ENCODE assay signal across 14 cellular contexts in the genomic region with DNA sequence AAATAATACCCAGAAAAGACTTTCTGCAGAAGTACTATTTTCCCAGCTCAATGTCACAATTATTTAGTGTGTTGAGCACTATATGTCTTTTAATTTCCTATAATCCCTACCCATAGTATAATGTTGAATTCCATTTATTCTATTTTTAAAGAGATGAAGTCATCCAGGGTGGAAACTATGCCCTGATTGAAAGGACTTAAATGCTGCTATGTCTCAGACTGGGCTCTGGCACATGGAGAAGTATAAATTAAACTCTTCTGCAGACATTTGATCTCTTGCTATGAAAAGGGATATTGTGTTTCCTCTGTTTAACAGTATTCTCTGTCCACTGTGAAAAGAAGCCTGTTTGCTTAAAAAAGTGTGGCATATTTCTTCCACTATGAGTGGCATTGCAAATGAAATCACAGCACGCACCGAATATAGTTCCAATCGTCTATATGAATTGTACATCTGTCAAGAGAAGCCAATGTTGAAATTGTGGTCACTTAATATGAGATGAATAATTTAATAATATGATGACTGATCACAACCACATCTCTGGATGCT.
DNase-seq lines count a peak whose midpoint lies in the region; ATAC-seq and TF ChIP-seq lines count a peak whose summit lies in the region.
"Had no signal": no experiment of that assay in that cellular context is flagged by ENCODE, and none has a peak within 500 bp of the region (broad histone marks: within the 10 kb centered on the region; RNA-seq: fewer than 3 reads in every experiment).

No MANE protein-coding gene starts in this region.

- no peak overlapping the region for H3T11ph ChIP-seq in H9 (ENCODE audit: low read length)

- POLR2A ChIA-PET in IMR-90 (lab: Charles Lee; ENCODE audit: unreplicated experiment) = no interaction called here

- H3K27me3 ChIP-seq in IMR-90 (ENCODE audit: control insufficient read depth, insufficient read depth, low read length) = no peaks in the 10 kb centered on the region
- H3K27me3 ChIP-seq in neuron (ENCODE audit: insufficient read depth, low read length) = no peaks in the 10 kb centered on the region
- H3K27me3 ChIP-seq in H9 (ENCODE audit: insufficient read depth, low read length) = no peaks in the 10 kb centered on the region

- H2BK20ac ChIP-seq in IMR-90 (ENCODE audit: low read depth, low read length) = no peak overlapping the region
- H2BK20ac ChIP-seq in H9 (ENCODE audit: low read depth, low read length, poor library complexity, severe bottlenecking) = no peak overlapping the region

- dilution Hi-C loops in IMR-90 (cut with HindIII; ENCODE audit: low sequenced_read_pairs, unreplicated experiment) = no loop called here

- H3K9me3 Mint-ChIP-seq in H9 = no peaks in the 10 kb centered on the region
- H3K9me3 Mint-ChIP-seq: CD14-positive monocyte had no signal

- H3K4me3 ChIP-seq in IMR-90 (ENCODE audit: insufficient read depth, low read depth, low read length) = no peak overlapping the region
- no peak overlapping the region for H3K4me3 ChIP-seq in neuron (ENCODE audit: low read length)
- H3K4me3 ChIP-seq: SK-N-MC had no signal

- H3K79me1 ChIP-seq in IMR-90 (ENCODE audit: low read depth in 1 of 2, low read length in 2 of 2) (no peaks in the 10 kb centered on the region), H9 (ENCODE audit: insufficient read depth, low read depth, low read length, poor library complexity, severe bottlenecking) (no peaks in the 10 kb centered on the region)

- peak overlapping the region in 1 of 3 experiments; percentile 12; a peak in 1 of 7 replicates for H3K27ac Mint-ChIP-seq in H9
- H3K27ac Mint-ChIP-seq: CD14-positive monocyte had no signal

- no peak overlapping the region for H3K18ac ChIP-seq in IMR-90 (ENCODE audit: low read depth, low read length)
- no peak overlapping the region for H3K18ac ChIP-seq in H9 (ENCODE audit: insufficient read length, low read depth, low read length)

- H3K79me2 ChIP-seq in H9 (ENCODE audit: insufficient read depth, low read length) = no peaks in the 10 kb centered on the region

- in situ Hi-C loops in IMR-90 (cut with MboI; ENCODE audit: low sequenced_read_pairs) = no loop called here

- no peaks in the 10 kb centered on the region for H3K36me3 Mint-ChIP-seq in H9 (ENCODE audit: insufficient read depth in 1 of 3, low read depth in 3 of 3)
- H3K36me3 Mint-ChIP-seq: CD14-positive monocyte had no signal

- H2BK5ac ChIP-seq in IMR-90 (ENCODE audit: low read depth, low read length, poor library complexity, severe bottlenecking) (no peak overlapping the region), H9 (ENCODE audit: insufficient read length, low read length) (no peak overlapping the region)

- H3K56ac ChIP-seq in IMR-90 (ENCODE audit: extremely low read depth, insufficient read depth, low read length) (no peak overlapping the region), H9 (ENCODE audit: insufficient read length, low read depth, low read length) (no peak overlapping the region)

- H3K27me3 Mint-ChIP-seq in H9 (ENCODE audit: low read depth) = no peaks in the 10 kb centered on the region

- intact Hi-C loops in IMR-90 (cut with micrococcal nuclease) = no loop called here

- no peak for TF ChIP-seq RAD21 in IMR-90 (IDR thresholded peaks at IDR 0.05; ENCODE audit: low read length)

- H4K91ac ChIP-seq in IMR-90 (ENCODE audit: insufficient read depth, low read depth, low read length) (0 out of 2 replicates have a peak overlapping the region, but pooled peaks have one; percentile 22), H9 (ENCODE audit: insufficient read length, low read depth, low read length) (no peak overlapping the region)

- H3K23me2 ChIP-seq in H9 (ENCODE audit: insufficient read length, low read depth, low read length, poor library complexity, severe bottlenecking) = no peaks in the 10 kb centered on the region

- no peaks in the 10 kb centered on the region for H3K36me3 ChIP-seq in IMR-90 (ENCODE audit: control insufficient read depth, insufficient read depth, low read length)
- no peaks in the 10 kb centered on the region for H3K36me3 ChIP-seq in neuron (ENCODE audit: insufficient read depth, low read length)

- H4K20me1 ChIP-seq in IMR-90 (ENCODE audit: insufficient read depth, low read length) = no peaks in the 10 kb centered on the region
- H4K20me1 ChIP-seq in H9 (ENCODE audit: control insufficient read depth, insufficient read depth, insufficient read length) = no peaks in the 10 kb centered on the region

- H3K4me2 ChIP-seq in IMR-90 (ENCODE audit: low read depth, low read length) = no peak overlapping the region
- no peak overlapping the region for H3K4me2 ChIP-seq in H9 (ENCODE audit: insufficient read depth, insufficient read length, low read length)

- no peak for ATAC-seq in IMR-90 (ENCODE audit: low read depth)
- ATAC-seq: PC-3 had no signal

- H3K9me3 ChIP-seq in IMR-90 (ENCODE audit: control insufficient read depth, insufficient read depth, low read length) = no peaks in the 10 kb centered on the region
- no peaks in the 10 kb centered on the region for H3K9me3 ChIP-seq in neuron (ENCODE audit: low read length)
- no peaks in the 10 kb centered on the region for H3K9me3 ChIP-seq in H9 (ENCODE audit: control insufficient read depth, low read depth, low read length)

- H2AK9ac ChIP-seq in IMR-90 (replicated peaks; ENCODE audit: low read depth, low read length, poor library complexity) = no peak overlapping the region

- H3K23ac ChIP-seq in IMR-90 (ENCODE audit: low read depth, low read length) = no peak overlapping the region
- H3K23ac ChIP-seq in H9 (ENCODE audit: insufficient read length, low read depth, low read length) = no peak overlapping the region

- H3K4me3 Mint-ChIP-seq in H9 = no peak overlapping the region
- H3K4me3 Mint-ChIP-seq: CD14-positive monocyte had no signal

- no peak overlapping the region for H2BK120ac ChIP-seq in IMR-90 (ENCODE audit: low read depth, low read length)
- H2BK120ac ChIP-seq in H9 (ENCODE audit: low read depth, low read length, poor library complexity, severe bottlenecking) = no peak overlapping the region

- H2BK15ac ChIP-seq in IMR-90 (ENCODE audit: low read depth, low read length) (0 out of 3 replicates have a peak overlapping the region, but pooled peaks have one; percentile 79), H9 (ENCODE audit: low read depth, low read length) (no peak overlapping the region)

- H3K4me1 ChIP-seq in IMR-90 (ENCODE audit: control insufficient read depth, insufficient read depth, low read length) (peaks cover 7% of the 10 kb centered on the region), neuron (ENCODE audit: insufficient read depth, low read length) (peaks cover 12% of the 10 kb centered on the region), H9 (ENCODE audit: insufficient read depth, low read length) (no peaks in the 10 kb centered on the region; the same call in 1 of the 2 replicates)

- TF ChIP-seq CTCF in IMR-90 (conservative IDR thresholded peaks at IDR 0.05; ENCODE audit: low read depth, low read length) (no peak), H9 (conservative IDR thresholded peaks at IDR 0.05) (no peak)

- H2BK12ac ChIP-seq in H9 (ENCODE audit: insufficient read length, low read depth, low read length) = no peak overlapping the region

- H3K9me1 ChIP-seq in IMR-90 (ENCODE audit: insufficient read depth, low read length) = 0 out of 2 replicates have a peak, but pooled peaks cover 5% of the 10 kb centered on the region

- no peak overlapping the region for H3K27ac ChIP-seq in IMR-90 (ENCODE audit: insufficient read depth, low read length)
- no peak overlapping the region for H3K27ac ChIP-seq in H9 (ENCODE audit: insufficient read length, low read depth, low read length)
- H3K27ac ChIP-seq: SK-N-MC had no signal

- H3K9ac ChIP-seq in IMR-90 (ENCODE audit: low read depth, low read length) = no peak overlapping the region
- no peak overlapping the region for H3K9ac ChIP-seq in H9 (ENCODE audit: extremely low read depth, insufficient read length, low read length)

- DNase-seq in IMR-90 (peak; percentile 24), RPMI7951 (ENCODE audit: low read depth) (peak; percentile 46), fibroblast of peridontal ligament (ENCODE audit: extremely low read depth) (peak; percentile 68), H9 (no peak), HuH-7.5 (ENCODE audit: low spot score) (no peak)
- DNase-seq in activated CD4-positive, alpha-beta T cell treated with anti-CD3 and anti-CD28 coated beads, Interleukin-2, amount 50 U/mL, for 48 hours = no peak
- DNase-seq: COR-L47, NCI-H187, NCI-H2171 treated with DMSO at 0.1 percent for 48 hours, NCI-H748 treated with DMSO at 0.1 percent for 48 hours, PC-3 had no signal

- H2AK5ac ChIP-seq in IMR-90 (ENCODE audit: low read depth, low read length) = 0 out of 2 replicates have a peak overlapping the region, but pooled peaks have one; percentile 45
- no peak overlapping the region for H2AK5ac ChIP-seq in H9 (ENCODE audit: insufficient read length, low read length)

- H3K14ac ChIP-seq in IMR-90 (replicated peaks; ENCODE audit: low read depth, low read length) = no peak overlapping the region
- no peak overlapping the region for H3K14ac ChIP-seq in H9 (ENCODE audit: insufficient read depth, low read length)

- BruUV-seq in IMR-90 (replicated peaks; lab: Mats Ljungman, UMichigan) = no TSS peak

- H4K8ac ChIP-seq in IMR-90 (ENCODE audit: low read depth in 2 of 2, low read length in 2 of 2) = no peak overlapping the region
- H4K8ac ChIP-seq in H9 (replicated peaks; ENCODE audit: insufficient read length, low read depth, low read length) = no peak overlapping the region

- TF ChIP-seq POLR2A in IMR-90 (IDR thresholded peaks at IDR 0.05; ENCODE audit: low read depth, low read length) = no peak

- CTCF ChIA-PET in IMR-90 (lab: Yijun Ruan, JAX) = no interaction called here

- H3K4me1 Mint-ChIP-seq in H9 = peaks cover 14 to 19% of the 10 kb centered on the region in 2 experiments
- H3K4me1 Mint-ChIP-seq: CD14-positive monocyte had no signal

- WGBS in IMR-90 (ENCODE audit: extremely low coverage in 2 of 2, insufficient read length in 1 of 2), 2 experiments = no CpG with 5 or more reads among the region's 3 CpGs
- WGBS in H9 (ENCODE audit: extremely low coverage, insufficient read length, low lambda C conversion rate) = no CpG with 5 or more reads among the region's 3 CpGs

- no peak overlapping the region for H4K5ac ChIP-seq in IMR-90 (ENCODE audit: low read depth, low read length)
- no peak overlapping the region for H4K5ac ChIP-seq in H9 (ENCODE audit: insufficient read length, low read depth, low read length)

- H3K4ac ChIP-seq in IMR-90 (ENCODE audit: low read depth, low read length) (peak overlapping the region; percentile 4; the same call in 1 of the 2 replicates), H9 (ENCODE audit: low read depth, low read length) (no peak overlapping the region)

- H2AFZ ChIP-seq in IMR-90 (replicated peaks; ENCODE audit: low read length, poor library complexity) (peak overlapping the region; percentile 17), neuron (ENCODE audit: low read depth, low read length) (peak overlapping the region; percentile 4), H9 (ENCODE audit: low read length) (no peak overlapping the region)

TF ChIP-seq in IMR-90, 13 proteins besides CTCF, POLR2A, EP300 and RAD21:
- TF ChIP-seq RCOR1 (IDR thresholded peaks at IDR 0.05; ENCODE audit: insufficient replicate concordance, low read length) = no peak
- TF ChIP-seq CHD1 (IDR thresholded peaks at IDR 0.05; ENCODE audit: low read depth, low read length) = no peak

Comparison
In these comparisons a context has a peak if more than half of its experiments do, and no peak if none do; other contexts are left out.
1. DNase-seq: peak in IMR-90 (single experiment), RPMI7951 (single experiment) and fibroblast of peridontal ligament (single experiment); none in H9 (single experiment), activated CD4-positive, alpha-beta T cell treated with anti-CD3 and anti-CD28 coated beads, Interleukin-2, amount 50 U/mL, for 48 hours (0 of 2) and HuH-7.5 (single experiment).